In the genomic region with DNA sequence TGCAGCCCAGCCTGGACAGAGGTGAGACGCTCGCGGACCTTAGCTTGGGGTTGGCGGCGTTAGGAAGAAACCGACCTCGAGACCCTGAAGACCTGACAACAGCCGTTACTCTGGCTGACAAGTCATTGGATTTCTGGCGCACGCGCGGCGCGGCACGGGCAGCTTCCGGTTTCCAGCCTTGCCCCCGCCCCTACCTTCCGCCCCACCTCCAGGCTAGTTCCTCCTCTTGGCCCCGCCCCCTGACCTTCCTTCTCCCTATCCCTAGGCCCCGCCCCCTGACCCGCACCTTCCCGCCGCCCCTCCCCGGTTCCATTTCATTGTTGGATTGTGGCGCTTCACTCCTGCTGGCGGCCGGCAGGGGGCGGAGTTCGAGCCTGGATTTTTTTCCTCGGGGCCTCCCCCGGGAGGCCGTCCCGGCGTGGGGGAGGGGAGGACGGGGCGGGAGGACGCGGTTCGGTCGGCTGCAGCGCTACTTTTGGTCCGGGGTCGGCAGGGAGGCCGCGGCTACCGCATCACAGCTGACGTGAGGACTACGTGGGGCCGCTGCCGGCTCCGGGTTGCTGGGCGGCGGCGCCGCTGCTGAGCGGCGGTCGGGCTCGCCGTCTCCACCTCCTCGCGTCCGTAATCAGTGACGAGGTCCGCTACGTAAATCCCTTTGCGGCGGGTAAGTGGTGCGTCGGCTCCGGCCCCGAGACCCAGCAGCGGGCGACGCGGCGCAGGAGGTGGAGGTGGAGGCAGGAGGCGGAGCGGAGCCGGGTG, we compare ENCODE assay signal across 8 cellular contexts. TPM values are rescaled to one million over a fixed set of nuclear protein-coding genes. Genes with fewer than 3 reads are reported as not detected.
DNase-seq lines count a peak whose midpoint lies in the region; ATAC-seq and TF ChIP-seq lines count a peak whose summit lies in the region.

A gene (plus strand): TSS at position 317 of the 759 bp plus-strand sequence. CDS start 10,990 bp downstream, outside the sequence.

- H3K27me3 Mint-ChIP-seq in activated CD4-positive, alpha-beta T cell treated with anti-CD3 and anti-CD28 coated beads, Interleukin-2, amount 10 ng/mL, durations not matched to agents 7 days and 5 days: no peaks in the 10 kb centered on the region

- H3K27ac Mint-ChIP-seq in activated CD4-positive, alpha-beta T cell treated with anti-CD3 and anti-CD28 coated beads, Interleukin-2, amount 10 ng/mL, durations not matched to agents 7 days and 5 days: peak within 1 kb of the TSS; percentile 99

- TF ChIP-seq CTCF in C4-2B (conservative IDR thresholded peaks at IDR 0.05): peak; percentile 94

- CTCF ChIA-PET in activated CD4-positive, alpha-beta T cell treated with anti-CD3 and anti-CD28 coated beads, Interleukin-2, amount 10 ng/mL, durations not matched to agents 7 days and 5 days (lab: Charles Lee): interaction anchor here (0.6 to 5.7 kb wide), 34 partner anchors 8 to 437 kb away, joined by 3 to 75 read pairs (median 4); a partner anchor contains a TSS

- H3K4me1 Mint-ChIP-seq in activated CD4-positive, alpha-beta T cell treated with anti-CD3 and anti-CD28 coated beads, Interleukin-2, amount 10 ng/mL, durations not matched to agents 7 days and 5 days: peaks cover 56% of the 10 kb centered on the region

- DNase-seq in NCI-H526 treated with DMSO at 0.1 percent for 48 hours (lab: John Stamatoyannopoulos, UW): peak; percentile 87
- DNase-seq in activated CD4-positive, alpha-beta T cell treated with anti-CD3 and anti-CD28 coated beads, Interleukin-2, amount 10 ng/mL, durations not matched to agents 7 days and 5 days: peak; percentile 100
- peak; percentile 68 for DNase-seq in cortex of kidney (lab: John Stamatoyannopoulos, UW)
- peak; percentile 99 for DNase-seq in left lobe of liver (ENCODE audit: low spot score)
- DNase-seq in stimulated activated CD4-positive, alpha-beta T cell treated with anti-CD3 and anti-CD28 coated beads, Interleukin-2, amount 100 ng/mL, for 4 hours (ENCODE audit: low read depth): peak; percentile 100

- POLR2A ChIA-PET in activated CD4-positive, alpha-beta T cell treated with anti-CD3 and anti-CD28 coated beads, Interleukin-2, amount 10 ng/mL, durations not matched to agents 7 days and 5 days (lab: Charles Lee): interaction anchor here (0.6 to 4.3 kb wide), 3 partner anchors 10 to 90 kb away, joined by 3 to 39 read pairs (median 4); no protein-coding TSS in a partner anchor

- H3K27ac ChIP-seq in C4-2B: peak within 1 kb of the TSS; percentile 95

- H3K9me3 Mint-ChIP-seq in activated CD4-positive, alpha-beta T cell treated with anti-CD3 and anti-CD28 coated beads, Interleukin-2, amount 10 ng/mL, durations not matched to agents 7 days and 5 days: no peaks in the 10 kb centered on the region

- H3K36me3 Mint-ChIP-seq in activated CD4-positive, alpha-beta T cell treated with anti-CD3 and anti-CD28 coated beads, Interleukin-2, amount 10 ng/mL, durations not matched to agents 7 days and 5 days (ENCODE audit: low read depth): peaks cover 10% of the 10 kb centered on the region

- H3K4me3 Mint-ChIP-seq in activated CD4-positive, alpha-beta T cell treated with anti-CD3 and anti-CD28 coated beads, Interleukin-2, amount 10 ng/mL, durations not matched to agents 7 days and 5 days: peak within 1 kb of the TSS; percentile 80

- ATAC-seq in GM19328 (IDR thresholded peaks at IDR 0.05; ENCODE audit: unreplicated experiment): peak; percentile 73
- peak; percentile 73 for ATAC-seq in HG03520 (IDR thresholded peaks at IDR 0.05; ENCODE audit: unreplicated experiment)
- ATAC-seq in left lobe of liver: peak; percentile 89

RNA-seq across cellular contexts. Expression of the gene that starts here (rescaled TPM):
- total RNA-seq in activated CD4-positive, alpha-beta T cell treated with anti-CD3 and anti-CD28 coated beads, Interleukin-2, amount 10 ng/mL, durations not matched to agents 7 days and 5 days: 10 to 100 TPM; 48.7 to 51.6 TPM
- total RNA-seq in left lobe of liver: 18.9 TPM

Comparison
In these comparisons a context has a peak if more than half of its experiments do, and no peak if none do; other contexts are left out.
1. Peak in every context shown above with its lines: DNase-seq, ATAC-seq and H3K27ac ChIP-seq.